In the genomic region with DNA sequence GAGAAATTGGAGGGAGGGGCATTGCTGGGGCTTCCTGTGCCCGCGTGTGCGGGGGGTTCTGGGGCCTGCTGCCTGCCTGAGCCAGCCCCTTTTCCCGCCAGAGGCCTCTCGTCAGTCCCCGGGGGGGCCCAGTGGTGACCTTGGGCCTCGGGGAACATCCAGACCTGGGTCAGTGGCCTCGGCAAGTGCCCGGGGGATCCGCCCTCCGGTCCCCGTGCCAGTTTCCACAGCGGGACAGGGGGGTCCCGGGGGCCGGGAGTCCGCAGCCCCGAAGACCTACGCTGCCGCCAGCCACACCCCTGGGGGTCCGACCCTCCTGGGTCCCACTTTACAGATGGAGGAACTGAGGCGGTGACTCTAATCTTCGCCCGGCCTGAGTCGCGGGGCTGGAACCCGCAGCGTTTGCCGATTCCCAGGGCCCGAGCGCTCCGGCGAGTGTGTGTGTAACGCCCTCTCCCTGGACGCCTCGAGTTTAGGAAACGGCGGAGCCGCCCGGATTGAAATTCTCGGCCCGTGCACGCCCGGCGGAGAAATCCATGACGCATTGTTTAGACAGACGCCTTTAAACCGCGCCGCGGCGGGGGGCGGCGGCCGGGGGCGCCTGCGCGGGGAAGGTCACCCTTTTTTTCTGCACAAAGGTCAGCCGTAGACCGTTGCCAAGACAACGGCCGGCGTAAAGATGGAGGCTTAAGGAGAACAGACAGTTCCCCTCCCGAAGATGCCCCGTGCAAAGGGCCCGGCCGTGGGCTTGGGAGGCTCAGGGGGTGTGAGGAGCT, we compare ENCODE assay signal across 1 cellular context.
TF ChIP-seq lines count a peak whose summit lies in the region.

No MANE protein-coding gene starts in this region.

TF ChIP-seq in HepG2, 621 proteins besides CTCF, POLR2A, EP300 and RAD21 (continued from another document and continues in another):
- TF ChIP-seq, protein P1, sequence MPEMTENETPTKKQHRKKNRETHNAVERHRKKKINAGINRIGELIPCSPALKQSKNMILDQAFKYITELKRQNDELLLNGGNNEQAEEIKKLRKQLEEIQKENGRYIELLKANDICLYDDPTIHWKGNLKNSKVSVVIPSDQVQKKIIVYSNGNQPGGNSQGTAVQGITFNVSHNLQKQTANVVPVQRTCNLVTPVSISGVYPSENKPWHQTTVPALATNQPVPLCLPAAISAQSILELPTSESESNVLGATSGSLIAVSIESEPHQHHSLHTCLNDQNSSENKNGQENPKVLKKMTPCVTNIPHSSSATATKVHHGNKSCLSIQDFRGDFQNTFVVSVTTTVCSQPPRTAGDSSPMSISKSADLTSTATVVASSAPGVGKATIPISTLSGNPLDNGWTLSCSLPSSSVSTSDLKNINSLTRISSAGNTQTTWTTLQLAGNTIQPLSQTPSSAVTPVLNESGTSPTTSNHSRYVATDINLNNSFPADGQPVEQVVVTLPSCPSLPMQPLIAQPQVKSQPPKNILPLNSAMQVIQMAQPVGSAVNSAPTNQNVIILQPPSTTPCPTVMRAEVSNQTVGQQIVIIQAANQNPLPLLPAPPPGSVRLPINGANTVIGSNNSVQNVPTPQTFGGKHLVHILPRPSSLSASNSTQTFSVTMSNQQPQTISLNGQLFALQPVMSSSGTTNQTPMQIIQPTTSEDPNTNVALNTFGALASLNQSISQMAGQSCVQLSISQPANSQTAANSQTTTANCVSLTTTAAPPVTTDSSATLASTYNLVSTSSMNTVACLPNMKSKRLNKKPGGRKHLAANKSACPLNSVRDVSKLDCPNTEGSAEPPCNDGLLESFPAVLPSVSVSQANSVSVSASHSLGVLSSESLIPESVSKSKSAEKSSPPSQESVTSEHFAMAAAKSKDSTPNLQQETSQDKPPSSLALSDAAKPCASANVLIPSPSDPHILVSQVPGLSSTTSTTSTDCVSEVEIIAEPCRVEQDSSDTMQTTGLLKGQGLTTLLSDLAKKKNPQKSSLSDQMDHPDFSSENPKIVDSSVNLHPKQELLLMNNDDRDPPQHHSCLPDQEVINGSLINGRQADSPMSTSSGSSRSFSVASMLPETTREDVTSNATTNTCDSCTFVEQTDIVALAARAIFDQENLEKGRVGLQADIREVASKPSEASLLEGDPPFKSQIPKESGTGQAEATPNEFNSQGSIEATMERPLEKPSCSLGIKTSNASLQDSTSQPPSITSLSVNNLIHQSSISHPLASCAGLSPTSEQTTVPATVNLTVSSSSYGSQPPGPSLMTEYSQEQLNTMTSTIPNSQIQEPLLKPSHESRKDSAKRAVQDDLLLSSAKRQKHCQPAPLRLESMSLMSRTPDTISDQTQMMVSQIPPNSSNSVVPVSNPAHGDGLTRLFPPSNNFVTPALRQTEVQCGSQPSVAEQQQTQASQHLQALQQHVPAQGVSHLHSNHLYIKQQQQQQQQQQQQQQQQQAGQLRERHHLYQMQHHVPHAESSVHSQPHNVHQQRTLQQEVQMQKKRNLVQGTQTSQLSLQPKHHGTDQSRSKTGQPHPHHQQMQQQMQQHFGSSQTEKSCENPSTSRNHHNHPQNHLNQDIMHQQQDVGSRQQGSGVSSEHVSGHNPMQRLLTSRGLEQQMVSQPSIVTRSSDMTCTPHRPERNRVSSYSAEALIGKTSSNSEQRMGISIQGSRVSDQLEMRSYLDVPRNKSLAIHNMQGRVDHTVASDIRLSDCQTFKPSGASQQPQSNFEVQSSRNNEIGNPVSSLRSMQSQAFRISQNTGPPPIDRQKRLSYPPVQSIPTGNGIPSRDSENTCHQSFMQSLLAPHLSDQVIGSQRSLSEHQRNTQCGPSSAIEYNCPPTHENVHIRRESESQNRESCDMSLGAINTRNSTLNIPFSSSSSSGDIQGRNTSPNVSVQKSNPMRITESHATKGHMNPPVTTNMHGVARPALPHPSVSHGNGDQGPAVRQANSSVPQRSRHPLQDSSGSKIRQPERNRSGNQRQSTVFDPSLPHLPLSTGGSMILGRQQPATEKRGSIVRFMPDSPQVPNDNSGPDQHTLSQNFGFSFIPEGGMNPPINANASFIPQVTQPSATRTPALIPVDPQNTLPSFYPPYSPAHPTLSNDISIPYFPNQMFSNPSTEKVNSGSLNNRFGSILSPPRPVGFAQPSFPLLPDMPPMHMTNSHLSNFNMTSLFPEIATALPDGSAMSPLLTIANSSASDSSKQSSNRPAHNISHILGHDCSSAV (CRISPR knock-in tag; IDR thresholded peaks at IDR 0.05; ENCODE audit: borderline replicate concordance): no peak
- TF ChIP-seq, protein P2, sequence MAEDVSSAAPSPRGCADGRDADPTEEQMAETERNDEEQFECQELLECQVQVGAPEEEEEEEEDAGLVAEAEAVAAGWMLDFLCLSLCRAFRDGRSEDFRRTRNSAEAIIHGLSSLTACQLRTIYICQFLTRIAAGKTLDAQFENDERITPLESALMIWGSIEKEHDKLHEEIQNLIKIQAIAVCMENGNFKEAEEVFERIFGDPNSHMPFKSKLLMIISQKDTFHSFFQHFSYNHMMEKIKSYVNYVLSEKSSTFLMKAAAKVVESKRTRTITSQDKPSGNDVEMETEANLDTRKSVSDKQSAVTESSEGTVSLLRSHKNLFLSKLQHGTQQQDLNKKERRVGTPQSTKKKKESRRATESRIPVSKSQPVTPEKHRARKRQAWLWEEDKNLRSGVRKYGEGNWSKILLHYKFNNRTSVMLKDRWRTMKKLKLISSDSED (CRISPR knock-in tag; IDR thresholded peaks at IDR 0.05): no peak
- TF ChIP-seq, protein P3, sequence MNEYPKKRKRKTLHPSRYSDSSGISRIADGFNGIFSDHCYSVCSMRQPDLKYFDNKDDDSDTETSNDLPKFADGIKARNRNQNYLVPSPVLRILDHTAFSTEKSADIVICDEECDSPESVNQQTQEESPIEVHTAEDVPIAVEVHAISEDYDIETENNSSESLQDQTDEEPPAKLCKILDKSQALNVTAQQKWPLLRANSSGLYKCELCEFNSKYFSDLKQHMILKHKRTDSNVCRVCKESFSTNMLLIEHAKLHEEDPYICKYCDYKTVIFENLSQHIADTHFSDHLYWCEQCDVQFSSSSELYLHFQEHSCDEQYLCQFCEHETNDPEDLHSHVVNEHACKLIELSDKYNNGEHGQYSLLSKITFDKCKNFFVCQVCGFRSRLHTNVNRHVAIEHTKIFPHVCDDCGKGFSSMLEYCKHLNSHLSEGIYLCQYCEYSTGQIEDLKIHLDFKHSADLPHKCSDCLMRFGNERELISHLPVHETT (CRISPR knock-in tag; conservative IDR thresholded peaks at IDR 0.05): peak; percentile 69; the same call in 1 of the 2 replicates
- TF ChIP-seq MBNL3 (CRISPR knock-in tag; conservative IDR thresholded peaks at IDR 0.05) (no peak), GLI4 (CRISPR knock-in tag; IDR thresholded peaks at IDR 0.05; ENCODE audit: borderline replicate concordance) (no peak), ZNF224 (CRISPR knock-in tag; IDR thresholded peaks at IDR 0.05) (no peak), NONO (IDR thresholded peaks at IDR 0.05) (no peak), NONO (CRISPR knock-in tag; conservative IDR thresholded peaks at IDR 0.05) (no peak), ZBTB21 (CRISPR knock-in tag; IDR thresholded peaks at IDR 0.05) (no peak), ZNF510 (CRISPR knock-in tag; IDR thresholded peaks at IDR 0.05; ENCODE audit: low read depth) (no peak), CHCHD3 (CRISPR knock-in tag; IDR thresholded peaks at IDR 0.05) (no peak), KDM2A (CRISPR knock-in tag; IDR thresholded peaks at IDR 0.05; ENCODE audit: borderline replicate concordance, low read depth) (0 out of 2 replicates have a peak, but pooled peaks have one; percentile 53), ARNT2 (CRISPR knock-in tag; IDR thresholded peaks at IDR 0.05; ENCODE audit: low read depth) (peak; percentile 20; the same call in 1 of the 2 replicates), PAX8 (CRISPR knock-in tag; IDR thresholded peaks at IDR 0.05; ENCODE audit: borderline replicate concordance) (no peak), PHF5A (CRISPR knock-in tag; IDR thresholded peaks at IDR 0.05; ENCODE audit: low read depth, unreplicated experiment) (no peak), NFATC3 (CRISPR knock-in tag; IDR thresholded peaks at IDR 0.05) (no peak), ZNF788 (CRISPR knock-in tag; IDR thresholded peaks at IDR 0.05; ENCODE audit: borderline replicate concordance) (no peak), ZNF747 (CRISPR knock-in tag; IDR thresholded peaks at IDR 0.05; ENCODE audit: borderline replicate concordance) (no peak), ZNF83 (CRISPR knock-in tag; IDR thresholded peaks at IDR 0.05; ENCODE audit: borderline replicate concordance) (no peak), HMGA1 (CRISPR knock-in tag; conservative IDR thresholded peaks at IDR 0.05) (no peak)
- TF ChIP-seq, protein P4, sequence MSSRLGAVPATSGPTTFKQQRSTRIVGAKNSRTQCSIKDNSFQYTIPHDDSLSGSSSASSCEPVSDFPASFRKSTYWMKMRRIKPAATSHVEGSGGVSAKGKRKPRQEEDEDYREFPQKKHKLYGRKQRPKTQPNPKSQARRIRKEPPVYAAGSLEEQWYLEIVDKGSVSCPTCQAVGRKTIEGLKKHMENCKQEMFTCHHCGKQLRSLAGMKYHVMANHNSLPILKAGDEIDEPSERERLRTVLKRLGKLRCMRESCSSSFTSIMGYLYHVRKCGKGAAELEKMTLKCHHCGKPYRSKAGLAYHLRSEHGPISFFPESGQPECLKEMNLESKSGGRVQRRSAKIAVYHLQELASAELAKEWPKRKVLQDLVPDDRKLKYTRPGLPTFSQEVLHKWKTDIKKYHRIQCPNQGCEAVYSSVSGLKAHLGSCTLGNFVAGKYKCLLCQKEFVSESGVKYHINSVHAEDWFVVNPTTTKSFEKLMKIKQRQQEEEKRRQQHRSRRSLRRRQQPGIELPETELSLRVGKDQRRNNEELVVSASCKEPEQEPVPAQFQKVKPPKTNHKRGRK (CRISPR knock-in tag; IDR thresholded peaks at IDR 0.05): no peak
- TF ChIP-seq, protein P5, sequence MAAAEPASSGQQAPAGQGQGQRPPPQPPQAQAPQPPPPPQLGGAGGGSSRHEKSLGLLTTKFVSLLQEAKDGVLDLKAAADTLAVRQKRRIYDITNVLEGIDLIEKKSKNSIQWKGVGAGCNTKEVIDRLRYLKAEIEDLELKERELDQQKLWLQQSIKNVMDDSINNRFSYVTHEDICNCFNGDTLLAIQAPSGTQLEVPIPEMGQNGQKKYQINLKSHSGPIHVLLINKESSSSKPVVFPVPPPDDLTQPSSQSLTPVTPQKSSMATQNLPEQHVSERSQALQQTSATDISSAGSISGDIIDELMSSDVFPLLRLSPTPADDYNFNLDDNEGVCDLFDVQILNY (CRISPR knock-in tag; conservative IDR thresholded peaks at IDR 0.05): 0 out of 2 replicates have a peak, but pooled peaks have one; percentile 37
- TF ChIP-seq, protein P6, sequence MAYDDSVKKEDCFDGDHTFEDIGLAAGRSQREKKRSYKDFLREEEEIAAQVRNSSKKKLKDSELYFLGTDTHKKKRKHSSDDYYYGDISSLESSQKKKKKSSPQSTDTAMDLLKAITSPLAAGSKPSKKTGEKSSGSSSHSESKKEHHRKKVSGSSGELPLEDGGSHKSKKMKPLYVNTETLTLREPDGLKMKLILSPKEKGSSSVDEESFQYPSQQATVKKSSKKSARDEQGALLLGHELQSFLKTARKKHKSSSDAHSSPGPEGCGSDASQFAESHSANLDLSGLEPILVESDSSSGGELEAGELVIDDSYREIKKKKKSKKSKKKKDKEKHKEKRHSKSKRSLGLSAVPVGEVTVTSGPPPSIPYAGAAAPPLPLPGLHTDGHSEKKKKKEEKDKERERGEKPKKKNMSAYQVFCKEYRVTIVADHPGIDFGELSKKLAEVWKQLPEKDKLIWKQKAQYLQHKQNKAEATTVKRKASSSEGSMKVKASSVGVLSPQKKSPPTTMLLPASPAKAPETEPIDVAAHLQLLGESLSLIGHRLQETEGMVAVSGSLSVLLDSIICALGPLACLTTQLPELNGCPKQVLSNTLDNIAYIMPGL (CRISPR knock-in tag; IDR thresholded peaks at IDR 0.05; ENCODE audit: borderline replicate concordance in 1 of 2, low read depth in 1 of 2): peak in 1 of 2 experiments; percentile 46; a peak in 1 of 4 replicates
- TF ChIP-seq, protein P7, sequence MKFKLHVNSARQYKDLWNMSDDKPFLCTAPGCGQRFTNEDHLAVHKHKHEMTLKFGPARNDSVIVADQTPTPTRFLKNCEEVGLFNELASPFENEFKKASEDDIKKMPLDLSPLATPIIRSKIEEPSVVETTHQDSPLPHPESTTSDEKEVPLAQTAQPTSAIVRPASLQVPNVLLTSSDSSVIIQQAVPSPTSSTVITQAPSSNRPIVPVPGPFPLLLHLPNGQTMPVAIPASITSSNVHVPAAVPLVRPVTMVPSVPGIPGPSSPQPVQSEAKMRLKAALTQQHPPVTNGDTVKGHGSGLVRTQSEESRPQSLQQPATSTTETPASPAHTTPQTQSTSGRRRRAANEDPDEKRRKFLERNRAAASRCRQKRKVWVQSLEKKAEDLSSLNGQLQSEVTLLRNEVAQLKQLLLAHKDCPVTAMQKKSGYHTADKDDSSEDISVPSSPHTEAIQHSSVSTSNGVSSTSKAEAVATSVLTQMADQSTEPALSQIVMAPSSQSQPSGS (CRISPR knock-in tag; IDR thresholded peaks at IDR 0.05): peak; percentile 52; the same call in 1 of the 2 replicates
- TF ChIP-seq, protein P8, sequence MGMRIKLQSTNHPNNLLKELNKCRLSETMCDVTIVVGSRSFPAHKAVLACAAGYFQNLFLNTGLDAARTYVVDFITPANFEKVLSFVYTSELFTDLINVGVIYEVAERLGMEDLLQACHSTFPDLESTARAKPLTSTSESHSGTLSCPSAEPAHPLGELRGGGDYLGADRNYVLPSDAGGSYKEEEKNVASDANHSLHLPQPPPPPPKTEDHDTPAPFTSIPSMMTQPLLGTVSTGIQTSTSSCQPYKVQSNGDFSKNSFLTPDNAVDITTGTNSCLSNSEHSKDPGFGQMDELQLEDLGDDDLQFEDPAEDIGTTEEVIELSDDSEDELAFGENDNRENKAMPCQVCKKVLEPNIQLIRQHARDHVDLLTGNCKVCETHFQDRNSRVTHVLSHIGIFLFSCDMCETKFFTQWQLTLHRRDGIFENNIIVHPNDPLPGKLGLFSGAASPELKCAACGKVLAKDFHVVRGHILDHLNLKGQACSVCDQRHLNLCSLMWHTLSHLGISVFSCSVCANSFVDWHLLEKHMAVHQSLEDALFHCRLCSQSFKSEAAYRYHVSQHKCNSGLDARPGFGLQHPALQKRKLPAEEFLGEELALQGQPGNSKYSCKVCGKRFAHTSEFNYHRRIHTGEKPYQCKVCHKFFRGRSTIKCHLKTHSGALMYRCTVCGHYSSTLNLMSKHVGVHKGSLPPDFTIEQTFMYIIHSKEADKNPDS (CRISPR knock-in tag; IDR thresholded peaks at IDR 0.05): no peak
- TF ChIP-seq, protein P9, sequence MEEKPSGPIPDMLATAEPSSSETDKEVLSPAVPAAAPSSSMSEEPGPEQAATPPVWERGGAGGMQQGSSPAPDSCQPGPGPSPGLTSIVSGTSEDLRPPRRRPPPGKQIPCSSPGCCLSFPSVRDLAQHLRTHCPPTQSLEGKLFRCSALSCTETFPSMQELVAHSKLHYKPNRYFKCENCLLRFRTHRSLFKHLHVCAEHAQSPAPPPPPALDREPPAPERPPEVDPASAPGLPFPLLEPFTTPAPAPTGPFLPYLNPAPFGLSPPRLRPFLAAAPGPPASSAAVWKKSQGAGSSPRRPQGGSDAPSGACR (CRISPR knock-in tag; IDR thresholded peaks at IDR 0.05): no peak
- TF ChIP-seq, protein P10, sequence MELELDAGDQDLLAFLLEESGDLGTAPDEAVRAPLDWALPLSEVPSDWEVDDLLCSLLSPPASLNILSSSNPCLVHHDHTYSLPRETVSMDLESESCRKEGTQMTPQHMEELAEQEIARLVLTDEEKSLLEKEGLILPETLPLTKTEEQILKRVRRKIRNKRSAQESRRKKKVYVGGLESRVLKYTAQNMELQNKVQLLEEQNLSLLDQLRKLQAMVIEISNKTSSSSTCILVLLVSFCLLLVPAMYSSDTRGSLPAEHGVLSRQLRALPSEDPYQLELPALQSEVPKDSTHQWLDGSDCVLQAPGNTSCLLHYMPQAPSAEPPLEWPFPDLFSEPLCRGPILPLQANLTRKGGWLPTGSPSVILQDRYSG (CRISPR knock-in tag; IDR thresholded peaks at IDR 0.05): 0 out of 2 replicates have a peak, but pooled peaks have one; percentile 44
